Comparison of ENCODE assay signal across 1 cellular context in the genomic region with DNA sequence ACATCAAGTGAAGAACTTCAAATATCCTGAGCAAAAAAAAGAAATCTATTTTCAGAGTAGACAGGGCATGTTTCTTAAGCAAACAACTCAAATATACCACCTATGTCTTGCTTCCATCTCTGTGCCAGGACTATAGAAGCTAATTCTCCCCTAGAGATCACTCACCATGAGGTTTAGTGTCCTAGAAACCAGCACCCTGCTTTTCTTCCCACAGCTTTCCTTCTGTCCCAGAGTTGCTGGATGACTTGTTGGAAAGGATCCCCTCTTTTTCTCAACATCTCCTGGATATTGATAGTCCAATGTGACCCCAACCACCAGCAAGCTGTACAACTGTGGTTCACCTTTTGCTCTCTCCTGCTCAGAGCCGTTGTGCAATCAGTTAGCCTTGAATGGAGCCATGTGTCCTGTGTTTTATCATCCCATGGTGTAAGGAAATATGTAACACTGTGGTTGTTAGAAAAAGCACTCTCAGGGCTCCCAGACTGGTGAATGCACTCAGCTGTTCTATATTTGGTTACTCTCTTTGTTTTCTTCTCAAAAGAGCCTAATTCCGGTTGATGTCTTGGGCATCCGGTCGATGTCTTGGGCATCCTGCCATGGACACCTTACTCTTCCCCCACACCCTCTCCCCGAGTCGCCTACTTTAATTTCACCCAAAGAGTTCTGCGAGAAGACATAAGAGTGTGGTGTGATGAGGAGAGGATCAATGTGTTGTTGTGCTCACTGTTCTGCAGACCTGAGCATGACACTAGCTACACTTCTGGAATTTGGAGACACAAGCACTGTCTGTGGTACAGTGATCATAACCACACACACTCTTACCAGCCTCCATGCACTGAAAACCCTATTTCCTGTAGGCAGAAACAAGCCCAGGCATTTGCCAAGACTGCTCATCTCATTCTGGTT.
TF ChIP-seq lines count a peak whose summit lies in the region.

No MANE protein-coding gene starts in this region.

TF ChIP-seq in HepG2, 621 proteins besides CTCF, POLR2A, EP300 and RAD21 (continued from another document and continues in another):
- TF ChIP-seq KIAA2018 (CRISPR knock-in tag; IDR thresholded peaks at IDR 0.05; ENCODE audit: borderline replicate concordance): no peak
- TF ChIP-seq KAT7 (CRISPR knock-in tag; IDR thresholded peaks at IDR 0.05; ENCODE audit: borderline replicate concordance): no peak
- peak; percentile 75; the same call in 1 of the 2 replicates for TF ChIP-seq EHMT2 (IDR thresholded peaks at IDR 0.05; ENCODE audit: borderline replicate concordance, low read depth, low read length)
- no peak for TF ChIP-seq ZSCAN31 (CRISPR knock-in tag; IDR thresholded peaks at IDR 0.05; ENCODE audit: low read depth)
- TF ChIP-seq SOX5 (CRISPR knock-in tag; IDR thresholded peaks at IDR 0.05; ENCODE audit: borderline replicate concordance): peak; percentile 76
- TF ChIP-seq AHR (CRISPR knock-in tag; IDR thresholded peaks at IDR 0.05): no peak
- TF ChIP-seq TRIM24 (CRISPR knock-in tag; IDR thresholded peaks at IDR 0.05): peak; percentile 60
- no peak for TF ChIP-seq ZNF33B (CRISPR knock-in tag; IDR thresholded peaks at IDR 0.05)
- TF ChIP-seq ZNF329 (CRISPR knock-in tag; IDR thresholded peaks at IDR 0.05; ENCODE audit: low read depth): 0 out of 2 replicates have a peak, but pooled peaks have one; percentile 28
- TF ChIP-seq ZNF180 (CRISPR knock-in tag; IDR thresholded peaks at IDR 0.05; ENCODE audit: borderline replicate concordance, low read depth): no peak
- TF ChIP-seq, protein P1, sequence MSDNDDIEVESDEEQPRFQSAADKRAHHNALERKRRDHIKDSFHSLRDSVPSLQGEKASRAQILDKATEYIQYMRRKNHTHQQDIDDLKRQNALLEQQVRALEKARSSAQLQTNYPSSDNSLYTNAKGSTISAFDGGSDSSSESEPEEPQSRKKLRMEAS (IDR thresholded peaks at IDR 0.05): peak; percentile 89
- TF ChIP-seq TFAP4 (IDR thresholded peaks at IDR 0.05; ENCODE audit: borderline replicate concordance, low read depth): peak; percentile 71; the same call in 1 of the 2 replicates
- no peak for TF ChIP-seq MAFF (IDR thresholded peaks at IDR 0.05; ENCODE audit: low read depth, low read length)
- TF ChIP-seq CEBPZ (IDR thresholded peaks at IDR 0.05; ENCODE audit: low read length): no peak
- TF ChIP-seq GATAD1 (CRISPR knock-in tag; IDR thresholded peaks at IDR 0.05): 0 out of 2 replicates have a peak, but pooled peaks have one; percentile 38
- no peak for TF ChIP-seq MTF1 (CRISPR knock-in tag; IDR thresholded peaks at IDR 0.05)
- TF ChIP-seq TBX3 (IDR thresholded peaks at IDR 0.05; ENCODE audit: borderline replicate concordance): 0 out of 2 replicates have a peak, but pooled peaks have one; percentile 17
- TF ChIP-seq GLMP (CRISPR knock-in tag; IDR thresholded peaks at IDR 0.05; ENCODE audit: borderline replicate concordance): no peak
- TF ChIP-seq, protein P2, sequence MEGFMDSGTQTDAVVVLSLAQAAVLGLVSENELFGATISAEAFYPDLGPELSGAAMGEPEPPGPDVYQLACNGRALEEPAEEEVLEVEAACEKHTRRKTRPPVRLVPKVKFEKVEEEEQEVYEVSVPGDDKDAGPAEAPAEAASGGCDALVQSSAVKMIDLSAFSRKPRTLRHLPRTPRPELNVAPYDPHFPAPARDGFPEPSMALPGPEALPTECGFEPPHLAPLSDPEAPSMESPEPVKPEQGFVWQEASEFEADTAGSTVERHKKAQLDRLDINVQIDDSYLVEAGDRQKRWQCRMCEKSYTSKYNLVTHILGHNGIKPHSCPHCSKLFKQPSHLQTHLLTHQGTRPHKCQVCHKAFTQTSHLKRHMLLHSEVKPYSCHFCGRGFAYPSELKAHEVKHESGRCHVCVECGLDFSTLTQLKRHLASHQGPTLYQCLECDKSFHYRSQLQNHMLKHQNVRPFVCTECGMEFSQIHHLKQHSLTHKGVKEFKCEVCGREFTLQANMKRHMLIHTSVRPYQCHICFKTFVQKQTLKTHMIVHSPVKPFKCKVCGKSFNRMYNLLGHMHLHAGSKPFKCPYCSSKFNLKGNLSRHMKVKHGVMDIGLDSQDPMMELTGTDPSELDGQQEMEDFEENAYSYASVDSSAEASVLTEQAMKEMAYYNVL (CRISPR knock-in tag; IDR thresholded peaks at IDR 0.05; ENCODE audit: borderline replicate concordance): peak; percentile 63; the same call in 1 of the 2 replicates
- TF ChIP-seq ZMYM3 (CRISPR knock-in tag; IDR thresholded peaks at IDR 0.05): peak; percentile 71; the same call in 1 of the 2 replicates
- peak in 1 of 2 experiments; percentile 56; a peak in 2 of 4 replicates for TF ChIP-seq KLF16 (CRISPR knock-in tag; IDR thresholded peaks at IDR 0.05)
- peak; percentile 51; the same call in 1 of the 2 replicates for TF ChIP-seq ZNF841 (CRISPR knock-in tag; IDR thresholded peaks at IDR 0.05; ENCODE audit: borderline replicate concordance)
- TF ChIP-seq ZNF3 (CRISPR knock-in tag; IDR thresholded peaks at IDR 0.05): no peak
- TF ChIP-seq ZNF260 (CRISPR knock-in tag; IDR thresholded peaks at IDR 0.05; ENCODE audit: borderline replicate concordance, low read depth): no peak
- TF ChIP-seq NCOA2 (CRISPR knock-in tag; IDR thresholded peaks at IDR 0.05): peak; percentile 68
- TF ChIP-seq PHF21A (CRISPR knock-in tag; IDR thresholded peaks at IDR 0.05): peak; percentile 68; the same call in 1 of the 2 replicates
- TF ChIP-seq TEAD3 (CRISPR knock-in tag; optimal IDR thresholded peaks at IDR 0.05; ENCODE audit: borderline replicate concordance): peak; percentile 60
- TF ChIP-seq, protein P3, sequence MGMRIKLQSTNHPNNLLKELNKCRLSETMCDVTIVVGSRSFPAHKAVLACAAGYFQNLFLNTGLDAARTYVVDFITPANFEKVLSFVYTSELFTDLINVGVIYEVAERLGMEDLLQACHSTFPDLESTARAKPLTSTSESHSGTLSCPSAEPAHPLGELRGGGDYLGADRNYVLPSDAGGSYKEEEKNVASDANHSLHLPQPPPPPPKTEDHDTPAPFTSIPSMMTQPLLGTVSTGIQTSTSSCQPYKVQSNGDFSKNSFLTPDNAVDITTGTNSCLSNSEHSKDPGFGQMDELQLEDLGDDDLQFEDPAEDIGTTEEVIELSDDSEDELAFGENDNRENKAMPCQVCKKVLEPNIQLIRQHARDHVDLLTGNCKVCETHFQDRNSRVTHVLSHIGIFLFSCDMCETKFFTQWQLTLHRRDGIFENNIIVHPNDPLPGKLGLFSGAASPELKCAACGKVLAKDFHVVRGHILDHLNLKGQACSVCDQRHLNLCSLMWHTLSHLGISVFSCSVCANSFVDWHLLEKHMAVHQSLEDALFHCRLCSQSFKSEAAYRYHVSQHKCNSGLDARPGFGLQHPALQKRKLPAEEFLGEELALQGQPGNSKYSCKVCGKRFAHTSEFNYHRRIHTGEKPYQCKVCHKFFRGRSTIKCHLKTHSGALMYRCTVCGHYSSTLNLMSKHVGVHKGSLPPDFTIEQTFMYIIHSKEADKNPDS (CRISPR knock-in tag; IDR thresholded peaks at IDR 0.05): 0 out of 2 replicates have a peak, but pooled peaks have one; percentile 39
- peak; percentile 59 for TF ChIP-seq DRAP1 (CRISPR knock-in tag; IDR thresholded peaks at IDR 0.05)
- TF ChIP-seq RCOR2 (CRISPR knock-in tag; IDR thresholded peaks at IDR 0.05): 0 out of 2 replicates have a peak, but pooled peaks have one; percentile 54
- TF ChIP-seq, protein P4, sequence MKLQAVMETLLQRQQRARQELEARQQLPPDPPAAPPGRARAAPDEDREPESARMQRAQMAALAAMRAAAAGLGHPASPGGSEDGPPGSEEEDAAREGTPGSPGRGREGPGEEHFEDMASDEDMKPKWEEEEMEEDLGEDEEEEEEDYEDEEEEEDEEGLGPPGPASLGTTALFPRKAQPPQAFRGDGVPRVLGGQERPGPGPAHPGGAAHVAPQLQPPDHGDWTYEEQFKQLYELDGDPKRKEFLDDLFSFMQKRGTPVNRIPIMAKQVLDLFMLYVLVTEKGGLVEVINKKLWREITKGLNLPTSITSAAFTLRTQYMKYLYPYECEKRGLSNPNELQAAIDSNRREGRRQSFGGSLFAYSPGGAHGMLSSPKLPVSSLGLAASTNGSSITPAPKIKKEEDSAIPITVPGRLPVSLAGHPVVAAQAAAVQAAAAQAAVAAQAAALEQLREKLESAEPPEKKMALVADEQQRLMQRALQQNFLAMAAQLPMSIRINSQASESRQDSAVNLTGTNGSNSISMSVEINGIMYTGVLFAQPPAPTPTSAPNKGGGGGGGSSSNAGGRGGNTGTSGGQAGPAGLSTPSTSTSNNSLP (IDR thresholded peaks at IDR 0.05; ENCODE audit: low read depth, low read length): peak; percentile 48; the same call in 1 of the 2 replicates
